Comparison of ENCODE assay signal across 17 cellular contexts in genomic region chr15:98951493-98952320, GRCh38. TPM values are rescaled to one million over a fixed set of nuclear protein-coding genes. Genes with fewer than 3 reads are reported as not detected.
DNase-seq lines count a peak whose midpoint lies in the region; ATAC-seq, FAIRE-seq and TF ChIP-seq lines count a peak whose summit lies in the region.
"Had no signal": no experiment of that assay in that cellular context is flagged by ENCODE, and none has a peak within 500 bp of the region (broad histone marks: within the 10 kb centered on the region; RNA-seq: fewer than 3 reads in every experiment).

No MANE protein-coding gene starts in this region.

- no peak overlapping the region for H3K4me3 ChIP-seq in CD4-positive, CD25-positive, alpha-beta regulatory T cell (ENCODE audit: low read depth, low read length)
- H3K4me3 ChIP-seq in Jurkat, Clone E6-1 (ENCODE audit: low read length), result peak overlapping the region; percentile 57
- H3K4me3 ChIP-seq in endocrine pancreas (ENCODE audit: control insufficient read depth, insufficient read depth, low read length), result no peak overlapping the region
- no peak overlapping the region for H3K4me3 ChIP-seq in pancreas
- H3K4me3 ChIP-seq in tibial nerve, result no peak overlapping the region
- H3K4me3 ChIP-seq: PC-9 had no signal

- no peaks in the 10 kb centered on the region for H3K27me3 ChIP-seq in CD4-positive, CD25-positive, alpha-beta regulatory T cell (ENCODE audit: control insufficient read depth, insufficient read depth, low read length)
- H3K27me3 ChIP-seq in endocrine pancreas (ENCODE audit: control insufficient read depth, insufficient read depth, low read length), result no peaks in the 10 kb centered on the region
- no peaks in the 10 kb centered on the region for H3K27me3 ChIP-seq in pancreas
- no peaks in the 10 kb centered on the region for H3K27me3 ChIP-seq in tibial nerve

- H3K4me1 ChIP-seq in CD4-positive, CD25-positive, alpha-beta regulatory T cell (ENCODE audit: control insufficient read depth, insufficient read depth, low read length, poor library complexity, severe bottlenecking), result no peaks in the 10 kb centered on the region
- H3K4me1 ChIP-seq in endocrine pancreas (ENCODE audit: control insufficient read depth, insufficient read depth, low read length) (peaks cover 4% of the 10 kb centered on the region), pancreas (peaks cover 29 to 49% (median 36%) of the 10 kb centered on the region in 3 donors), tibial nerve (peaks cover 0 to 35% (median 9%) of the 10 kb centered on the region in 4 donors)

- H3K36me3 ChIP-seq in CD4-positive, CD25-positive, alpha-beta regulatory T cell (ENCODE audit: control insufficient read depth, insufficient read depth, low read length), result no peaks in the 10 kb centered on the region
- H3K36me3 ChIP-seq in endocrine pancreas (ENCODE audit: control insufficient read depth, insufficient read depth, low read length), result no peaks in the 10 kb centered on the region
- H3K36me3 ChIP-seq in pancreas, result peaks cover 0 to 15% (median 9%) of the 10 kb centered on the region in 3 donors
- H3K36me3 ChIP-seq in tibial nerve, result peaks cover 0 to 75% (median 0%) of the 10 kb centered on the region in 3 donors

- TF ChIP-seq POLR2A in tibial nerve (IDR thresholded peaks at IDR 0.05), result no peak

- TF ChIP-seq CTCF in pancreas (IDR thresholded peaks at IDR 0.05) (no peak), tibial nerve (IDR thresholded peaks at IDR 0.05) (no peak)

- peak overlapping the region; percentile 76 to 84 (median 79) for H3K27ac Mint-ChIP-seq in CD4-positive, CD25-positive, alpha-beta regulatory T cell

- H3K27ac ChIP-seq in CD4-positive, CD25-positive, alpha-beta regulatory T cell (ENCODE audit: insufficient read depth, low read length, poor library complexity, severe bottlenecking), result no peak overlapping the region
- H3K27ac ChIP-seq in pancreas (peak overlapping the region; percentile 45 to 86 (median 66)), tibial nerve (peak overlapping the region in 2 of 4 donors; percentile 21 to 86)
- H3K27ac ChIP-seq: epithelial cell of prostate, PC-9 had no signal

- peaks cover 10% of the 10 kb centered on the region for H3K36me3 Mint-ChIP-seq in CD4-positive, CD25-positive, alpha-beta regulatory T cell

- H3K27me3 Mint-ChIP-seq in CD4-positive, CD25-positive, alpha-beta regulatory T cell, result no peaks in the 10 kb centered on the region

- no peaks in the 10 kb centered on the region for H3K9me3 Mint-ChIP-seq in CD4-positive, CD25-positive, alpha-beta regulatory T cell
- H3K9me3 Mint-ChIP-seq: H9 had no signal

- TF ChIP-seq EP300 in tibial nerve (IDR thresholded peaks at IDR 0.05), result no peak

- no peak for DNase-seq in CD4-positive, CD25-positive, alpha-beta regulatory T cell
- no peak for DNase-seq in Jurkat, Clone E6-1 (ENCODE audit: low read depth, low spot score)
- DNase-seq in pancreas (peak in 3 of 6 donors; percentile 70 to 76 (median 75)), tibial nerve (ENCODE audit: low spot score in 2 of 2) (no peak), midbrain (lab: John Stamatoyannopoulos, UW) (no peak), cerebellar nuclear complex (lab: John Stamatoyannopoulos, UW) (no peak)
- DNase-seq: activated effector memory CD4-positive, alpha-beta T cell treated with Interleukin-2 at 50 U/mL for 16 hours; GF-D8; H9; mesenchymal stem cell; NCI-H1048; NCI-H345 had no signal

- peaks cover 0 to 26% (median 5%) of the 10 kb centered on the region in 4 donors for H3K4me1 Mint-ChIP-seq in CD4-positive, CD25-positive, alpha-beta regulatory T cell
- H3K4me1 Mint-ChIP-seq: H9 had no signal

- H3K9ac ChIP-seq in endocrine pancreas (ENCODE audit: control insufficient read depth, insufficient read depth, low read length), result peak overlapping the region; percentile 61

- ATAC-seq in CD4-positive, CD25-positive, alpha-beta regulatory T cell (ENCODE audit: low read depth in 2 of 2), result no peak
- ATAC-seq in pancreas (peak; percentile 81 to 86 (median 82)), GM18498 (IDR thresholded peaks at IDR 0.05; ENCODE audit: unreplicated experiment) (no peak)

- no peak for FAIRE-seq in pancreas (lab: Jason Lieb, UNC)
- FAIRE-seq: HTR-8/SVneo had no signal

- WGBS in pancreas, 2 donors, result 38 to 39% methylated on average over 19 of the region's 19 CpGs
- 83 to 84% methylated on average over 19 of the region's 19 CpGs for WGBS in tibial nerve, 2 donors

- H3K4me3 Mint-ChIP-seq in CD4-positive, CD25-positive, alpha-beta regulatory T cell, result no peak overlapping the region
- H3K4me3 Mint-ChIP-seq: H9 had no signal

- no peaks in the 10 kb centered on the region for H3K9me3 ChIP-seq in CD4-positive, CD25-positive, alpha-beta regulatory T cell (ENCODE audit: control insufficient read depth in 2 of 2, low read length in 2 of 2)
- H3K9me3 ChIP-seq in endocrine pancreas (ENCODE audit: control insufficient read depth, low read length), result no peaks in the 10 kb centered on the region
- no peaks in the 10 kb centered on the region for H3K9me3 ChIP-seq in pancreas
- H3K9me3 ChIP-seq in tibial nerve, result no peaks in the 10 kb centered on the region

- intact Hi-C loops in pancreas (cut with DNase I), result no loop called here

RNA-seq across cellular contexts. Expression of gene PGPEP1L, which starts 55.9 kb away (rescaled TPM):
- not detected for total RNA-seq in CD4-positive, CD25-positive, alpha-beta regulatory T cell
- polyA plus RNA-seq in CD4-positive, CD25-positive, alpha-beta regulatory T cell, result not detected
- not detected for polyA plus RNA-seq in Jurkat, Clone E6-1 (2012; ENCODE audit: insufficient read depth, insufficient read length)
- total RNA-seq in pancreas (under 1 TPM in 1 of 6 donors, not detected in 5; 0.12 TPM), tibial nerve (not detected)
- polyA plus RNA-seq in pancreas, result under 1 TPM in 1 of 2 donors, not detected in 1; 0.19 TPM
- total RNA-seq: H9, PC-9 had no signal

Comparison
In these comparisons a context has a peak if more than half of its experiments do, and no peak if none do; other contexts are left out.
1. ATAC-seq: peak in pancreas (4 of 4); none in CD4-positive, CD25-positive, alpha-beta regulatory T cell (0 of 2) and GM18498 (single experiment).